In the genomic region with DNA sequence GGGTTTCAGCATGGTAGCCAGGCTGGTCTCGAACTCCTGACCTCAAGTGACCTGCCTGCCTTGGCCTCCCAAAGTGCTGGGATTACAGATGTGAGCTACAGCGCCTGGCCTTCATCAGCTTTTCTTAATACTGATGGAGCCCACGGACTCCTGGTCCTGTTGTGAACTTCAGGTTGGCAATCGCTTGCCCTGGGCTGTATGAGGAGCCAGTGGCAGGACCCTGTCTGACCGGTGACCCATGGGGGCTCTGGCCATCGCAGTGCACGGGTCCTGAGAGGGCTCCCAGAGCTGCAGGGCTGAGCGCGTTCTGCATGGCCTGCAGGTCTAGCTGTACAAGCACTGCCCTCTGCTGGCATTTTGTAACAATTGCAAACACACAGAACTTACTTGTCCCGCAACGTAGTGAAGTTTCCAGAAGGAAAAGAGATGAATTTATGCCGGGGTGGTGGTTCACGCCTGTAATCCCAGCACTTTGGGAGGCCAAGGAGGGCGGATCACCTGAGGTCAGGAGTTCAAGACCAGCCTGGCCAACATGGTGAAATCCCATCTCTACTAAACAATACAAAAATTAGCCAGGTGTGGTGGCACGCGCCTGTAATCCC, we compare ENCODE assay signal across 8 cellular contexts. TPM values are rescaled to one million over a fixed set of nuclear protein-coding genes. Genes with fewer than 3 reads are reported as not detected.
DNase-seq lines count a peak whose midpoint lies in the region; ATAC-seq and TF ChIP-seq lines count a peak whose summit lies in the region.
"Not testable (repeated sequence)": the region's sequence is repeated elsewhere in the genome, so short reads cannot be mapped to it uniquely, and the experiment has no call there.

No MANE protein-coding gene starts in this region.

- ATAC-seq in activated T-helper 17 cell treated with anti-CD3 and anti-CD28 coated beads, Interleukin-2, amount 50 U/mL, for 72 hours (replicated peaks) = peak; percentile 78

- in situ Hi-C loops in G401 (cut with HindIII; ENCODE audit: low sequenced_read_pairs) = not testable (repeated sequence)

- H3K27ac Mint-ChIP-seq in activated T-helper 17 cell treated with anti-CD3 and anti-CD28 coated beads, Interleukin-2, amount 50 U/mL, for 72 hours = not testable (repeated sequence)

- not testable (repeated sequence) for H3K4me1 Mint-ChIP-seq in activated T-helper 17 cell treated with anti-CD3 and anti-CD28 coated beads, Interleukin-2, amount 50 U/mL, for 72 hours

- DNase-seq in G401 (ENCODE audit: low spot score) (peak; percentile 80), H7 (peak; percentile 89), RPMI8226 (peak; percentile 72), fibroblast of mammary gland (ENCODE audit: low read depth) (peak; percentile 79), myocyte (ENCODE audit: low read depth) (peak; percentile 77), testis (peak; percentile 83)

- peak; percentile 78 for TF ChIP-seq CTCF in Loucy (conservative IDR thresholded peaks at IDR 0.05; ENCODE audit: low read length)
- TF ChIP-seq CTCF in fibroblast of mammary gland (conservative IDR thresholded peaks at IDR 0.05; ENCODE audit: control insufficient read depth, insufficient read depth, low read depth, low read length) = peak; percentile 66
- peak; percentile 35 to 66 (median 64) for TF ChIP-seq CTCF in testis (IDR thresholded peaks at IDR 0.05)

- not testable (repeated sequence) for H3K9me2 ChIP-seq in Loucy (replicated peaks; ENCODE audit: low read depth, low read length)

- not testable (repeated sequence) for H3K27me3 Mint-ChIP-seq in activated T-helper 17 cell treated with anti-CD3 and anti-CD28 coated beads, Interleukin-2, amount 50 U/mL, for 72 hours

- not testable (repeated sequence) for TF ChIP-seq POLR2A in testis (IDR thresholded peaks at IDR 0.05)

- not testable (repeated sequence) for H3K36me3 Mint-ChIP-seq in activated T-helper 17 cell treated with anti-CD3 and anti-CD28 coated beads, Interleukin-2, amount 50 U/mL, for 72 hours (ENCODE audit: low read depth)

- intact Hi-C loops in testis (cut with DNase I; ENCODE audit: low total_unique reads) = not testable (repeated sequence)

- not testable (repeated sequence) for H3K4me1 ChIP-seq in Loucy (ENCODE audit: insufficient read depth, low read length, poor library complexity, severe bottlenecking); testis

- H3K4me3 ChIP-seq in H7 (ENCODE audit: insufficient read depth, low read depth, low read length); Loucy (ENCODE audit: low read length, poor library complexity, severe bottlenecking); fibroblast of mammary gland (ENCODE audit: control insufficient read depth, low read depth, low read length); testis: not testable (repeated sequence)

- not testable (repeated sequence) for H3K9me3 ChIP-seq in Loucy (ENCODE audit: insufficient read depth, low read depth, low read length); testis

- 0 out of 2 replicates have a peak overlapping the region, but pooled peaks have one; percentile 16 for H2AFZ ChIP-seq in Loucy (ENCODE audit: low read length)

- H3K36me3 ChIP-seq in H7 (replicated peaks; ENCODE audit: control insufficient read depth, insufficient read depth, low read length); Loucy (ENCODE audit: insufficient read depth, low read length); testis (ENCODE audit: low read depth, missing control alignments): not testable (repeated sequence)

- 40 to 50% methylated on average over 7 to 16 of the region's 16 CpGs for WGBS in testis, 2 donors

- H3K27me3 ChIP-seq in H7 (ENCODE audit: control insufficient read depth, insufficient read depth, low read length); Loucy (ENCODE audit: insufficient read depth, low read length, poor library complexity, severe bottlenecking); testis: not testable (repeated sequence)

- not testable (repeated sequence) for H3K4me3 Mint-ChIP-seq in activated T-helper 17 cell treated with anti-CD3 and anti-CD28 coated beads, Interleukin-2, amount 50 U/mL, for 72 hours

- not testable (repeated sequence) for H4K20me1 ChIP-seq in Loucy (ENCODE audit: insufficient read depth, low read length, poor library complexity, severe bottlenecking)

- H3F3A ChIP-seq in Loucy (ENCODE audit: low read depth) = not testable (repeated sequence)

- not testable (repeated sequence) for H3K4me2 ChIP-seq in Loucy (ENCODE audit: low read depth, low read length, poor library complexity, severe bottlenecking)

- not testable (repeated sequence) for H3K9me3 Mint-ChIP-seq in activated T-helper 17 cell treated with anti-CD3 and anti-CD28 coated beads, Interleukin-2, amount 50 U/mL, for 72 hours

- not testable (repeated sequence) for H3K9ac ChIP-seq in Loucy (ENCODE audit: low read depth, low read length, poor library complexity, severe bottlenecking)

- H3K79me2 ChIP-seq in Loucy (ENCODE audit: insufficient read depth, low read length) = not testable (repeated sequence)

- H3K27ac ChIP-seq in testis = not testable (repeated sequence)

RNA-seq across cellular contexts. Expression of gene MPC1, which starts 18.0 kb away (rescaled TPM):
- 28.7 and 37.0 TPM in 2 replicates for total RNA-seq in G401 (2014; rRNA removed; shearing (Covaris generic))
- 6.8 and 15.2 TPM in 2 replicates for total RNA-seq in H7 (2014; rRNA removed; shearing (Covaris generic))
- total RNA-seq in activated T-helper 17 cell treated with anti-CD3 and anti-CD28 coated beads, Interleukin-2, amount 50 U/mL, for 72 hours = 10 to 100 TPM in 1 of 2 donors, 1 to 10 TPM in 1; 6.5 to 15.9 TPM
- 34.2 and 85.5 TPM in 2 replicates for total RNA-seq in myocyte
- polyA plus RNA-seq in myocyte (2012) = 32.6 TPM
- 10 to 100 TPM; 22.5 to 24.0 TPM for total RNA-seq in testis
- 54.2 TPM for polyA plus RNA-seq in testis (ENCODE audit: insufficient read depth, low read depth, low replicate concordance)

RNA-seq across cellular contexts. Expression of gene SFT2D1, which starts 58.4 kb away (rescaled TPM):
- total RNA-seq in G401 (2014; rRNA removed; shearing (Covaris generic)) = 28.1 and 32.6 TPM in 2 replicates
- 50.1 and 58.0 TPM in 2 replicates for total RNA-seq in H7 (2014; rRNA removed; shearing (Covaris generic))
- total RNA-seq in activated T-helper 17 cell treated with anti-CD3 and anti-CD28 coated beads, Interleukin-2, amount 50 U/mL, for 72 hours = 10 to 100 TPM; 40.1 to 43.8 TPM
- total RNA-seq in myocyte (28.8 and 38.1 TPM in 2 replicates), testis (10 to 100 TPM; 45.7 to 64.6 TPM)
- polyA plus RNA-seq in myocyte (2012) = 33.6 TPM
- 68.3 TPM for polyA plus RNA-seq in testis (ENCODE audit: insufficient read depth, low read depth, low replicate concordance)
